In the genomic region with DNA sequence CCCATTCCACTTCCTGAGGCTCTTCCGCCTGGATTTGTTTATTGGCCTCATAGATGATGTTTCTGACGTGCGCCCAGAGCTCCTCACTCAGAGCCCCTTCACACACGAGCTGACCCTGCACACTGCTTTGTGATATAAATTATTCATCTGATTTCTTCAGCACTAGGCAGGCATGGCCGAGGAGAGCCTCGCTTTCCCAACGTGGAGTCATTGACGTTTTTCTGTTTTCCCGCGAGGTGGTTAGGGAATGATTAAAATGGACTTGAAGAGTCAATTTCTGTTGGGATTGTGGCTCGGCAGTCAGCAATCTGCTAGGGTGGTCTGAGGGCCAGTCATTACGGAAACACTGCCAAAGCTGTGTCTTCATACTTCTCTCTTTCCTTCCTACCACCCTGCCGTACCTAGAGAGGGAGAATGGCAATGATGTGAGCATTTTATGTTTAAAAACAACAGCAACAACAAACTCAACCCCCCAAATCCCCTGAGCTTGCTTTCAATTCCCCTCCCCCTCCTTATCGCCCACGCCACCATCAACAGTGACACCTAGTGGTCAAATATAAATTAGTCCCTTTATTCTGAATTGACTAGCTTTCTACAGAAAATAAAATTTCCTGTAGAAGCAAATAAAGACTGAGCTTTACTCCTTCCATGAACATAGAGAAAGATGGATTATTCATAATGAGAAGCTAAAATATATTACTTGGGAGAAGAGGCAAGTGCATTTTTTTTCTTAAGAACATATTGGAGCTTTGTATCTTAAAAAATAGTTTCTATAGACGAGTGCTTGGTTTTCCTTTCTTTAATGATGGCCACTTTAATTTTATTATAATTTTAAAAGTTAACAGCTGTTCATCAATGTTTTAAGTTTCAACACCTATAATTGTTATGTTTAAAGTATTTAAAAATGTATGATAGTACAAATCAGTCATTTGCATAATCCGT, we compare ENCODE assay signal across 8 cellular contexts.
A peak's percentile ranks its signal among the peaks of the same experiment; 100 is the strongest.
DNase-seq lines count a peak whose midpoint lies in the region; ATAC-seq and TF ChIP-seq lines count a peak whose summit lies in the region.

No MANE protein-coding gene starts in this region.

- no peaks in the 10 kb centered on the region for H4K20me1 ChIP-seq in KMS-11 (ENCODE audit: insufficient read depth)

- CTCF ChIA-PET in Panc1 (lab: Charles Lee): interaction anchor here (0.5 to 1.7 kb wide), 13 partner anchors 83 to 1075 kb away, joined by 3 to 14 read pairs (median 3); a partner anchor contains a TSS

- in situ Hi-C loops in Panc1 (cut with HindIII; ENCODE audit: low pct_unique_long_range_greater_than_20kb, low sequenced_read_pairs): no loop called here

- peak overlapping the region; percentile 75 for H2AFZ ChIP-seq in KMS-11 (ENCODE audit: low read depth)

- H3K9me3 ChIP-seq in Panc1 (ENCODE audit: control insufficient read depth, insufficient read depth, low read depth, low read length): no peaks in the 10 kb centered on the region
- H3K9me3 ChIP-seq in cardiac muscle cell (ENCODE audit: low read depth): no peaks in the 10 kb centered on the region

- TF ChIP-seq CTCF in KMS-11 (conservative IDR thresholded peaks at IDR 0.05; ENCODE audit: low read depth, low read length) (peak; percentile 99), Panc1 (IDR thresholded peaks at IDR 0.05) (peak; percentile 81), cardiac muscle cell (IDR thresholded peaks at IDR 0.05; ENCODE audit: low read depth, low read length) (peak; percentile 67)

- peaks cover 56% of the 10 kb centered on the region for H3K4me1 ChIP-seq in KMS-11 (ENCODE audit: low read depth, poor library complexity, severe bottlenecking)
- H3K4me1 ChIP-seq in Panc1 (ENCODE audit: control insufficient read depth, insufficient read depth, low read length): peaks cover 5% of the 10 kb centered on the region; the same call in 1 of the 2 replicates
- peaks cover 4% of the 10 kb centered on the region for H3K4me1 ChIP-seq in cardiac muscle cell (ENCODE audit: low read depth)

- POLR2A ChIA-PET in Panc1 (lab: Charles Lee): no interaction called here

- H3K79me2 ChIP-seq in KMS-11 (ENCODE audit: insufficient read depth, low read depth): no peaks in the 10 kb centered on the region

- H3K36me3 ChIP-seq in KMS-11 (ENCODE audit: insufficient read depth): no peaks in the 10 kb centered on the region
- no peaks in the 10 kb centered on the region for H3K36me3 ChIP-seq in Panc1 (ENCODE audit: control insufficient read depth, insufficient read depth, low read length)
- no peaks in the 10 kb centered on the region for H3K36me3 ChIP-seq in cardiac muscle cell

- peak overlapping the region; percentile 45 for H3K9ac ChIP-seq in KMS-11

- H3K27ac ChIP-seq in KMS-11 (peak overlapping the region; percentile 45; the same call in 1 of the 2 replicates), Panc1 (ENCODE audit: low read length) (peak overlapping the region; percentile 73), cardiac muscle cell (no peak overlapping the region)

- no peaks in the 10 kb centered on the region for H3K27me3 ChIP-seq in KMS-11 (ENCODE audit: insufficient read depth, low read depth)
- H3K27me3 ChIP-seq in Panc1 (ENCODE audit: control insufficient read depth, insufficient read depth, low read length): no peaks in the 10 kb centered on the region
- H3K27me3 ChIP-seq in cardiac muscle cell: peaks cover 71% of the 10 kb centered on the region

- peak overlapping the region; percentile 55 for H3K4me2 ChIP-seq in KMS-11

- peak; percentile 78 for ATAC-seq in Panc1
- ATAC-seq in HG02973 (IDR thresholded peaks at IDR 0.05; ENCODE audit: unreplicated experiment): no peak

- DNase-seq in NCI-H510A treated with DMSO at 0.1 percent for 48 hours (lab: John Stamatoyannopoulos, UW): peak; percentile 82
- no peak for DNase-seq in NCI-H510A (lab: John Stamatoyannopoulos, UW)
- DNase-seq in Panc1 (ENCODE audit: low read depth, low spot score): peak; percentile 32
- peak; percentile 58 for DNase-seq in amniotic epithelial cell (ENCODE audit: low read depth)
- DNase-seq in cardiac muscle cell (ENCODE audit: low read depth in 1 of 2, low spot score in 1 of 2): peak; percentile 70 to 82
- peak in 7 of 10 donors; percentile 8 to 74 (median 26) for DNase-seq in posterior cingulate gyrus

- intact Hi-C loops in Panc1 (cut with micrococcal nuclease; ENCODE audit: unreplicated experiment) (loop anchor here (1.0 to 5.0 kb wide), 3 partner anchors 83 to 413 kb away; no protein-coding TSS in a partner anchor), posterior cingulate gyrus (cut with DNase I) (loop anchor here (1.0 to 5.0 kb wide), 3 partner anchors 97 to 414 kb away; no protein-coding TSS in a partner anchor)

- peak overlapping the region; percentile 75 for H3K4me3 ChIP-seq in KMS-11 (IDR thresholded peaks at IDR 0.05; ENCODE audit: insufficient read depth, low read depth, low read length)
- peak overlapping the region; percentile 49 to 78 for H3K4me3 ChIP-seq in Panc1 (ENCODE audit: low read depth in 2 of 2, low read length in 2 of 2)
- peak overlapping the region; percentile 23 for H3K4me3 ChIP-seq in cardiac muscle cell

- BruUV-seq in Panc1 (replicated peaks; lab: Mats Ljungman, UMichigan): no TSS peak

Comparison
In these comparisons a context has a peak if more than half of its experiments do, and no peak if none do; other contexts are left out.
1. H3K4me3 ChIP-seq: peak in every context shown above with its lines; median percentile 75 in KMS-11; 64 in Panc1; 23 in cardiac muscle cell.